In the genomic region with DNA sequence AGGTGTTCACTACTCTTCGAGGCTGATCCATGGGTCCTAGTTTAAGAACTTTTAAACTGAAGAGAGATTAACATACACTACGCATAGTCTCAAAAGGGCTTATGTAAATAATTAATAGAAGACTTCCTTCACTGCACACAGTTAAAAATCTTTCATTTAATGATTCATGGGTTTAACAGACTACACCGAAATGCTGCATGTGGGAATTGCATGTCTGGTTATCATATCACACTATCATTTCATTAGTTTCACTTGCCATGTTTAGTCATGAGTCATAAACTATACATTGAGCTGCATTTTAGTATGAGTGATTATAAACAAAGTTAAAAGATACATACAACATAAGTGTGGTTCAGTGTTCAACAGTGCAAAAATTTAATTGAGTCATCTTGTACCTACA, we compare ENCODE assay signal across 2 cellular contexts.
TF ChIP-seq lines count a peak whose summit lies in the region.

No MANE protein-coding gene starts in this region.

TF ChIP-seq in SK-N-SH, 30 proteins besides CTCF, POLR2A, EP300 and RAD21 (continued from another document):
- TF ChIP-seq, protein P1, sequence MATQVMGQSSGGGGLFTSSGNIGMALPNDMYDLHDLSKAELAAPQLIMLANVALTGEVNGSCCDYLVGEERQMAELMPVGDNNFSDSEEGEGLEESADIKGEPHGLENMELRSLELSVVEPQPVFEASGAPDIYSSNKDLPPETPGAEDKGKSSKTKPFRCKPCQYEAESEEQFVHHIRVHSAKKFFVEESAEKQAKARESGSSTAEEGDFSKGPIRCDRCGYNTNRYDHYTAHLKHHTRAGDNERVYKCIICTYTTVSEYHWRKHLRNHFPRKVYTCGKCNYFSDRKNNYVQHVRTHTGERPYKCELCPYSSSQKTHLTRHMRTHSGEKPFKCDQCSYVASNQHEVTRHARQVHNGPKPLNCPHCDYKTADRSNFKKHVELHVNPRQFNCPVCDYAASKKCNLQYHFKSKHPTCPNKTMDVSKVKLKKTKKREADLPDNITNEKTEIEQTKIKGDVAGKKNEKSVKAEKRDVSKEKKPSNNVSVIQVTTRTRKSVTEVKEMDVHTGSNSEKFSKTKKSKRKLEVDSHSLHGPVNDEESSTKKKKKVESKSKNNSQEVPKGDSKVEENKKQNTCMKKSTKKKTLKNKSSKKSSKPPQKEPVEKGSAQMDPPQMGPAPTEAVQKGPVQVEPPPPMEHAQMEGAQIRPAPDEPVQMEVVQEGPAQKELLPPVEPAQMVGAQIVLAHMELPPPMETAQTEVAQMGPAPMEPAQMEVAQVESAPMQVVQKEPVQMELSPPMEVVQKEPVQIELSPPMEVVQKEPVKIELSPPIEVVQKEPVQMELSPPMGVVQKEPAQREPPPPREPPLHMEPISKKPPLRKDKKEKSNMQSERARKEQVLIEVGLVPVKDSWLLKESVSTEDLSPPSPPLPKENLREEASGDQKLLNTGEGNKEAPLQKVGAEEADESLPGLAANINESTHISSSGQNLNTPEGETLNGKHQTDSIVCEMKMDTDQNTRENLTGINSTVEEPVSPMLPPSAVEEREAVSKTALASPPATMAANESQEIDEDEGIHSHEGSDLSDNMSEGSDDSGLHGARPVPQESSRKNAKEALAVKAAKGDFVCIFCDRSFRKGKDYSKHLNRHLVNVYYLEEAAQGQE (IDR thresholded peaks at IDR 0.05; ENCODE audit: low read depth, low read length), result no peak
- TF ChIP-seq JUND (IDR thresholded peaks at IDR 0.05) (no peak), FOXJ3 (CRISPR knock-in tag; IDR thresholded peaks at IDR 0.05) (no peak), FOSL2 (IDR thresholded peaks at IDR 0.05; ENCODE audit: borderline replicate concordance, low read depth) (peak; percentile 18; the same call in 1 of the 2 replicates)
- TF ChIP-seq, protein P2, sequence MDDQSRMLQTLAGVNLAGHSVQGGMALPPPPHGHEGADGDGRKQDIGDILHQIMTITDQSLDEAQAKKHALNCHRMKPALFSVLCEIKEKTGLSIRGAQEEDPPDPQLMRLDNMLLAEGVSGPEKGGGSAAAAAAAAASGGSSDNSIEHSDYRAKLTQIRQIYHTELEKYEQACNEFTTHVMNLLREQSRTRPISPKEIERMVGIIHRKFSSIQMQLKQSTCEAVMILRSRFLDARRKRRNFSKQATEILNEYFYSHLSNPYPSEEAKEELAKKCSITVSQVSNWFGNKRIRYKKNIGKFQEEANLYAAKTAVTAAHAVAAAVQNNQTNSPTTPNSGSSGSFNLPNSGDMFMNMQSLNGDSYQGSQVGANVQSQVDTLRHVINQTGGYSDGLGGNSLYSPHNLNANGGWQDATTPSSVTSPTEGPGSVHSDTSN (IDR thresholded peaks at IDR 0.05), result no peak

TF ChIP-seq in WTC11, 78 proteins besides CTCF, POLR2A, EP300 and RAD21 (continued from another document):
- TF ChIP-seq, protein P3, sequence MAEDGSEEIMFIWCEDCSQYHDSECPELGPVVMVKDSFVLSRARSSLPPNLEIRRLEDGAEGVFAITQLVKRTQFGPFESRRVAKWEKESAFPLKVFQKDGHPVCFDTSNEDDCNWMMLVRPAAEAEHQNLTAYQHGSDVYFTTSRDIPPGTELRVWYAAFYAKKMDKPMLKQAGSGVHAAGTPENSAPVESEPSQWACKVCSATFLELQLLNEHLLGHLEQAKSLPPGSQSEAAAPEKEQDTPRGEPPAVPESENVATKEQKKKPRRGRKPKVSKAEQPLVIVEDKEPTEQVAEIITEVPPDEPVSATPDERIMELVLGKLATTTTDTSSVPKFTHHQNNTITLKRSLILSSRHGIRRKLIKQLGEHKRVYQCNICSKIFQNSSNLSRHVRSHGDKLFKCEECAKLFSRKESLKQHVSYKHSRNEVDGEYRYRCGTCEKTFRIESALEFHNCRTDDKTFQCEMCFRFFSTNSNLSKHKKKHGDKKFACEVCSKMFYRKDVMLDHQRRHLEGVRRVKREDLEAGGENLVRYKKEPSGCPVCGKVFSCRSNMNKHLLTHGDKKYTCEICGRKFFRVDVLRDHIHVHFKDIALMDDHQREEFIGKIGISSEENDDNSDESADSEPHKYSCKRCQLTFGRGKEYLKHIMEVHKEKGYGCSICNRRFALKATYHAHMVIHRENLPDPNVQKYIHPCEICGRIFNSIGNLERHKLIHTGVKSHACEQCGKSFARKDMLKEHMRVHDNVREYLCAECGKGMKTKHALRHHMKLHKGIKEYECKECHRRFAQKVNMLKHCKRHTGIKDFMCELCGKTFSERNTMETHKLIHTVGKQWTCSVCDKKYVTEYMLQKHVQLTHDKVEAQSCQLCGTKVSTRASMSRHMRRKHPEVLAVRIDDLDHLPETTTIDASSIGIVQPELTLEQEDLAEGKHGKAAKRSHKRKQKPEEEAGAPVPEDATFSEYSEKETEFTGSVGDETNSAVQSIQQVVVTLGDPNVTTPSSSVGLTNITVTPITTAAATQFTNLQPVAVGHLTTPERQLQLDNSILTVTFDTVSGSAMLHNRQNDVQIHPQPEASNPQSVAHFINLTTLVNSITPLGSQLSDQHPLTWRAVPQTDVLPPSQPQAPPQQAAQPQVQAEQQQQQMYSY (CRISPR knock-in tag; IDR thresholded peaks at IDR 0.05), result no peak
- TF ChIP-seq, protein P4, sequence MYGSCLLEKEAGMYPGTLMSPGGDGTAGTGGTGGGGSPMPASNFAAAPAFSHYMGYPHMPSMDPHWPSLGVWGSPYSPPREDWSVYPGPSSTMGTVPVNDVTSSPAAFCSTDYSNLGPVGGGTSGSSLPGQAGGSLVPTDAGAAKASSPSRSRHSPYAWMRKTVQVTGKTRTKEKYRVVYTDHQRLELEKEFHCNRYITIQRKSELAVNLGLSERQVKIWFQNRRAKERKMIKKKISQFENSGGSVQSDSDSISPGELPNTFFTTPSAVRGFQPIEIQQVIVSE (CRISPR knock-in tag; IDR thresholded peaks at IDR 0.05; ENCODE audit: borderline replicate concordance), result no peak
TF ChIP-seq in WTC11: peak in this region for 0.
